In genomic region chr18:63970803-63971191, GRCh38 we compare ENCODE assay signal across 7 cellular contexts. TPM values are rescaled to one million over a fixed set of nuclear protein-coding genes. Genes with fewer than 3 reads are reported as not detected.
DNase-seq lines count a peak whose midpoint lies in the region; ATAC-seq lines count a peak whose summit lies in the region.

No MANE protein-coding gene starts in this region.

- ATAC-seq in GM18498 (IDR thresholded peaks at IDR 0.05; ENCODE audit: unreplicated experiment) (peak; percentile 1), left cardiac atrium (peak; percentile 62 to 79), GM18519 (IDR thresholded peaks at IDR 0.05; ENCODE audit: low FRiP score, unreplicated experiment) (no peak)

- peak; percentile 44 for DNase-seq in HT-29 (ENCODE audit: low spot score)
- no peak for DNase-seq in activated T-helper 1 cell treated with anti-CD3 and anti-CD28 coated beads, Interleukin-12 subunit alpha, Interleukin-12 subunit beta, Interleukin-2, Interleukin-4 antibody, amounts not matched to agents 30 ng/mL and 10 ng/mL and 1 ng/mL, durations not matched to agents 14 hours and 24 hours and 36 hours (ENCODE audit: low spot score)
- DNase-seq in left cardiac atrium: peak; percentile 62
- peak in 7 of 10 donors; percentile 31 to 91 (median 54) for DNase-seq in posterior cingulate gyrus
- no peak for DNase-seq in activated CD4-positive, CD25-positive, alpha-beta regulatory T cell treated with anti-CD3 and anti-CD28 coated beads, Interleukin-2, amount 50 U/mL, for 72 hours

- peaks cover 12% of the 10 kb centered on the region for H3K36me3 Mint-ChIP-seq in activated T-helper 1 cell treated with anti-CD3 and anti-CD28 coated beads, Interleukin-12 subunit alpha, Interleukin-12 subunit beta, Interleukin-2, Interleukin-4 antibody, amounts not matched to agents 30 ng/mL and 10 ng/mL and 1 ng/mL, durations not matched to agents 14 hours and 24 hours and 36 hours (ENCODE audit: low read depth)

- peaks cover 55% of the 10 kb centered on the region for H3K4me1 Mint-ChIP-seq in activated T-helper 1 cell treated with anti-CD3 and anti-CD28 coated beads, Interleukin-12 subunit alpha, Interleukin-12 subunit beta, Interleukin-2, Interleukin-4 antibody, amounts not matched to agents 30 ng/mL and 10 ng/mL and 1 ng/mL, durations not matched to agents 14 hours and 24 hours and 36 hours (ENCODE audit: low read depth)

- H3K4me3 Mint-ChIP-seq in activated T-helper 1 cell treated with anti-CD3 and anti-CD28 coated beads, Interleukin-12 subunit alpha, Interleukin-12 subunit beta, Interleukin-2, Interleukin-4 antibody, amounts not matched to agents 30 ng/mL and 10 ng/mL and 1 ng/mL, durations not matched to agents 14 hours and 24 hours and 36 hours: peak overlapping the region; percentile 97

- intact Hi-C loops in activated T-helper 1 cell treated with anti-CD3 and anti-CD28 coated beads, Interleukin-12 subunit alpha, Interleukin-12 subunit beta, Interleukin-2, Interleukin-4 antibody, amounts not matched to agents 30 ng/mL and 10 ng/mL and 1 ng/mL, durations not matched to agents 14 hours and 24 hours and 36 hours (cut with micrococcal nuclease): loop anchor here (1.0 to 5.0 kb wide), 6 partner anchors 8 to 1255 kb away; partner anchors contain the start of genes PHLPP1 and VPS4B
- intact Hi-C loops in left cardiac atrium (cut with DNase I): no loop called here
- intact Hi-C loops in posterior cingulate gyrus (cut with DNase I): no loop called here

- peak overlapping the region; percentile 98 for H3K27ac Mint-ChIP-seq in activated T-helper 1 cell treated with anti-CD3 and anti-CD28 coated beads, Interleukin-12 subunit alpha, Interleukin-12 subunit beta, Interleukin-2, Interleukin-4 antibody, amounts not matched to agents 30 ng/mL and 10 ng/mL and 1 ng/mL, durations not matched to agents 14 hours and 24 hours and 36 hours

- no peaks in the 10 kb centered on the region for H3K27me3 Mint-ChIP-seq in activated T-helper 1 cell treated with anti-CD3 and anti-CD28 coated beads, Interleukin-12 subunit alpha, Interleukin-12 subunit beta, Interleukin-2, Interleukin-4 antibody, amounts not matched to agents 30 ng/mL and 10 ng/mL and 1 ng/mL, durations not matched to agents 14 hours and 24 hours and 36 hours (ENCODE audit: insufficient read depth)

- no peaks in the 10 kb centered on the region for H3K9me3 Mint-ChIP-seq in activated T-helper 1 cell treated with anti-CD3 and anti-CD28 coated beads, Interleukin-12 subunit alpha, Interleukin-12 subunit beta, Interleukin-2, Interleukin-4 antibody, amounts not matched to agents 30 ng/mL and 10 ng/mL and 1 ng/mL, durations not matched to agents 14 hours and 24 hours and 36 hours

RNA-seq across cellular contexts. Expression of gene SERPINB8, which starts 0.9 kb away (rescaled TPM):
- total RNA-seq in HT-29 (2014; rRNA removed; shearing (Covaris generic)): 3.4 and 4.8 TPM in 2 replicates
- total RNA-seq in activated T-helper 1 cell treated with anti-CD3 and anti-CD28 coated beads, Interleukin-12 subunit alpha, Interleukin-12 subunit beta, Interleukin-2, Interleukin-4 antibody, amounts not matched to agents 30 ng/mL and 10 ng/mL and 1 ng/mL, durations not matched to agents 14 hours and 24 hours and 36 hours: 22.8 and 25.7 TPM in 2 replicates
- 10 to 100 TPM in 1 of 2 donors, 1 to 10 TPM in 1; 3.5 to 10.8 TPM for total RNA-seq in left cardiac atrium

RNA-seq across cellular contexts. Expression of gene HMSD, which starts 21.7 kb away (rescaled TPM):
- not detected in 2 replicates for total RNA-seq in HT-29 (2014; rRNA removed; shearing (Covaris generic))
- total RNA-seq in activated T-helper 1 cell treated with anti-CD3 and anti-CD28 coated beads, Interleukin-12 subunit alpha, Interleukin-12 subunit beta, Interleukin-2, Interleukin-4 antibody, amounts not matched to agents 30 ng/mL and 10 ng/mL and 1 ng/mL, durations not matched to agents 14 hours and 24 hours and 36 hours: 19.7 and 27.8 TPM in 2 replicates
- under 1 TPM in 1 of 2 donors, not detected in 1; 0.09 TPM for total RNA-seq in left cardiac atrium

Comparison
In these comparisons a context has a peak if more than half of its experiments do, and no peak if none do; other contexts are left out.
1. DNase-seq: peak in HT-29 (single experiment), left cardiac atrium (single experiment) and posterior cingulate gyrus (7 of 10); none in activated T-helper 1 cell treated with anti-CD3 and anti-CD28 coated beads, Interleukin-12 subunit alpha, Interleukin-12 subunit beta, Interleukin-2, Interleukin-4 antibody, amounts not matched to agents 30 ng/mL and 10 ng/mL and 1 ng/mL, durations not matched to agents 14 hours and 24 hours and 36 hours (single experiment) and activated CD4-positive, CD25-positive, alpha-beta regulatory T cell treated with anti-CD3 and anti-CD28 coated beads, Interleukin-2, amount 50 U/mL, for 72 hours (single experiment).